ENCODE assay signal across 15 cellular contexts in genomic region chr10:102500621-102501149, GRCh38. TPM values are rescaled to one million over a fixed set of nuclear protein-coding genes. Genes with fewer than 3 reads are reported as not detected.
DNase-seq lines count a peak whose midpoint lies in the region; ATAC-seq and TF ChIP-seq lines count a peak whose summit lies in the region.
"Had no signal": no experiment of that assay in that cellular context is flagged by ENCODE, and none has a peak within 500 bp of the region (broad histone marks: within the 10 kb centered on the region; RNA-seq: fewer than 3 reads in every experiment).

No MANE protein-coding gene starts in this region.

- H3K4me2 ChIP-seq in GM23248 (ENCODE audit: unreplicated experiment) (peak overlapping the region; percentile 86), OCI-LY1 (ENCODE audit: low read length) (peak overlapping the region; percentile 90), skeletal muscle satellite cell (ENCODE audit: low read length) (peak overlapping the region; percentile 76)

- no peak for ATAC-seq in stimulated activated naive CD8-positive, alpha-beta T cell treated with anti-CD3 and anti-CD28 coated beads, Interleukin-15, Interleukin-2, amounts not matched to agents 100 U/mL and 50 U/mL, for 24 hours
- no peak for ATAC-seq in HG03045 (IDR thresholded peaks at IDR 0.05; ENCODE audit: unreplicated experiment)
- ATAC-seq: activated CD8-positive, alpha-beta T cell treated with anti-CD3 and anti-CD28 coated beads, Interleukin-2, amount 10 ng/mL, durations not matched to agents 7 days and 5 days; esophagus mucosa; T-helper 17 cell had no signal

- H3K27ac ChIP-seq in GM23248 (peak overlapping the region; percentile 73), OCI-LY1 (ENCODE audit: low read depth, low read length, poor library complexity, severe bottlenecking) (no peak overlapping the region)

- H3K9me2 ChIP-seq in GM23248 (ENCODE audit: insufficient read depth) (no peaks in the 10 kb centered on the region), OCI-LY1 (ENCODE audit: low read depth, low read length) (no peaks in the 10 kb centered on the region)

- H3F3A ChIP-seq in GM23248 (ENCODE audit: insufficient read depth) (peaks cover 18% of the 10 kb centered on the region), OCI-LY1 (ENCODE audit: insufficient read depth, low read length) (no peaks in the 10 kb centered on the region)

- H3K9me3 ChIP-seq in GM23248 (ENCODE audit: low read depth) (no peaks in the 10 kb centered on the region), OCI-LY1 (ENCODE audit: low read length) (no peaks in the 10 kb centered on the region), skeletal muscle satellite cell (replicated peaks; ENCODE audit: low read length) (no peaks in the 10 kb centered on the region)

- TF ChIP-seq CTCF in OCI-LY1 (IDR thresholded peaks at IDR 0.05; ENCODE audit: low read length) (no peak), fibroblast of villous mesenchyme (IDR thresholded peaks at IDR 0.05; ENCODE audit: insufficient read depth, low read depth, low read length) (no peak)

- H3K4me3 ChIP-seq in GM23248, result peak overlapping the region; percentile 91
- peak overlapping the region; percentile 90 for H3K4me3 ChIP-seq in OCI-LY1 (ENCODE audit: low read depth, low read length, poor library complexity, severe bottlenecking)
- H3K4me3 ChIP-seq in fibroblast of villous mesenchyme (ENCODE audit: low read depth, low read length), result peak overlapping the region; percentile 98
- H3K4me3 ChIP-seq in skeletal muscle satellite cell (ENCODE audit: low read length), result peak overlapping the region; percentile 75

- H4K20me1 ChIP-seq in GM23248 (ENCODE audit: insufficient read depth) (peaks cover 6% of the 10 kb centered on the region; the same call in 1 of the 2 replicates), OCI-LY1 (ENCODE audit: insufficient read depth, low read length) (no peaks in the 10 kb centered on the region)

- in situ Hi-C loops in GM23248 (cut with MboI), result no loop called here

- 0 out of 2 replicates have a peak, but pooled peaks cover 4% of the 10 kb centered on the region for H3K36me3 ChIP-seq in GM23248 (ENCODE audit: low read depth)
- H3K36me3 ChIP-seq in OCI-LY1 (ENCODE audit: insufficient read depth, low read length), result no peaks in the 10 kb centered on the region
- peaks cover 2% of the 10 kb centered on the region for H3K36me3 ChIP-seq in skeletal muscle satellite cell (ENCODE audit: insufficient read depth, low read length)

- peak overlapping the region; percentile 81 for H3K9ac ChIP-seq in GM23248
- no peak overlapping the region for H3K9ac ChIP-seq in OCI-LY1 (ENCODE audit: low read length)
- H3K9ac ChIP-seq in skeletal muscle satellite cell (ENCODE audit: low read depth, low read length), result peak overlapping the region; percentile 94

- H3K27me3 ChIP-seq in GM23248 (replicated peaks; ENCODE audit: insufficient read depth) (no peaks in the 10 kb centered on the region), OCI-LY1 (ENCODE audit: insufficient read depth, low read length) (no peaks in the 10 kb centered on the region), skeletal muscle satellite cell (ENCODE audit: control insufficient read depth, insufficient read depth, low read length) (no peaks in the 10 kb centered on the region)

- peaks cover 79% of the 10 kb centered on the region for H3K79me2 ChIP-seq in GM23248 (ENCODE audit: insufficient read depth)
- peaks cover 51% of the 10 kb centered on the region for H3K79me2 ChIP-seq in OCI-LY1 (ENCODE audit: insufficient read depth, low read length)

- DNase-seq in GM23248 (no peak), fibroblast of villous mesenchyme (ENCODE audit: low read depth) (no peak), NCI-H1105 treated with DMSO at 0.1 percent for 48 hours (lab: John Stamatoyannopoulos, UW) (no peak)
- no peak for DNase-seq in stimulated activated naive CD8-positive, alpha-beta T cell treated with anti-CD3 and anti-CD28 coated beads, Interleukin-15, Interleukin-2, amounts not matched to agents 100 U/mL and 50 U/mL, for 24 hours
- DNase-seq: activated CD8-positive, alpha-beta T cell treated with anti-CD3 and anti-CD28 coated beads, Interleukin-2, amount 10 ng/mL, durations not matched to agents 7 days and 5 days; activated naive CD4-positive, alpha-beta T cell treated with anti-CD3 and anti-CD28 coated beads, Interleukin-2, amount 10 ng/mL, durations not matched to agents 7 days and 5 days; immature natural killer cell; NCI-H2081 treated with DMSO at 0.1 percent for 48 hours; stimulated activated CD4-positive, alpha-beta T cell treated with anti-CD3 and anti-CD28 coated beads, Interleukin-2, amount 100 ng/mL, for 24 hours; stimulated activated naive CD4-positive, alpha-beta T cell treated with Interleukin-2 at 50 U/mL for 16 hours; T-helper 17 cell had no signal

- H3K4me1 ChIP-seq in GM23248 (ENCODE audit: insufficient read depth), result peaks cover 22% of the 10 kb centered on the region
- peaks cover 26% of the 10 kb centered on the region for H3K4me1 ChIP-seq in OCI-LY1 (ENCODE audit: insufficient read depth, low read length, severe bottlenecking)
- peaks cover 18% of the 10 kb centered on the region for H3K4me1 ChIP-seq in skeletal muscle satellite cell (ENCODE audit: control insufficient read depth, insufficient read depth, low read length)

- no peak overlapping the region for H2AFZ ChIP-seq in GM23248
- H2AFZ ChIP-seq in OCI-LY1 (ENCODE audit: low read length), result no peak overlapping the region

- 94 to 95% methylated on average over 13 of the region's 13 CpGs for WGBS in GM23248 (ENCODE audit: low coverage in 1 of 2, low lambda C conversion rate in 2 of 2, missing lambda C conversion rate in 2 of 2), 2 experiments

RNA-seq across cellular contexts. Expression of gene ACTR1A, which starts 1.8 kb away (rescaled TPM):
- total RNA-seq in GM23248 (2014; rRNA removed; shearing (Covaris generic)), result 109 and 134 TPM in 2 replicates
- polyA plus RNA-seq in GM23248 (2016; fragmentation: Nextera tagmentation; extraction: Ambion mirVana), result 127 and 134 TPM in 2 replicates
- 130 and 142 TPM in 2 replicates for total RNA-seq in fibroblast of villous mesenchyme
- total RNA-seq in skeletal muscle satellite cell (2012; rRNA removed), result 88.2 and 98.9 TPM in 2 replicates

RNA-seq across cellular contexts. Expression of gene SUFU, which starts 3.1 kb away (rescaled TPM):
- 3.1 and 3.7 TPM in 2 replicates for total RNA-seq in GM23248 (2014; rRNA removed; shearing (Covaris generic))
- 5.0 and 5.5 TPM in 2 replicates for polyA plus RNA-seq in GM23248 (2016; fragmentation: Nextera tagmentation; extraction: Ambion mirVana)
- 2.3 and 3.9 TPM in 2 replicates for total RNA-seq in fibroblast of villous mesenchyme
- total RNA-seq in skeletal muscle satellite cell (2012; rRNA removed), result 1.8 and 3.3 TPM in 2 replicates

RNA-seq across cellular contexts. Expression of gene C10orf95, which starts 49.3 kb away (rescaled TPM):
- total RNA-seq in GM23248 (2014; rRNA removed; shearing (Covaris generic)), result not detected in 2 replicates
- polyA plus RNA-seq in GM23248 (2016; fragmentation: Nextera tagmentation; extraction: Ambion mirVana), result not detected in 2 replicates
- not detected in 2 replicates for total RNA-seq in fibroblast of villous mesenchyme
- total RNA-seq in skeletal muscle satellite cell (2012; rRNA removed), result not detected in 2 replicates
